In the genomic region with DNA sequence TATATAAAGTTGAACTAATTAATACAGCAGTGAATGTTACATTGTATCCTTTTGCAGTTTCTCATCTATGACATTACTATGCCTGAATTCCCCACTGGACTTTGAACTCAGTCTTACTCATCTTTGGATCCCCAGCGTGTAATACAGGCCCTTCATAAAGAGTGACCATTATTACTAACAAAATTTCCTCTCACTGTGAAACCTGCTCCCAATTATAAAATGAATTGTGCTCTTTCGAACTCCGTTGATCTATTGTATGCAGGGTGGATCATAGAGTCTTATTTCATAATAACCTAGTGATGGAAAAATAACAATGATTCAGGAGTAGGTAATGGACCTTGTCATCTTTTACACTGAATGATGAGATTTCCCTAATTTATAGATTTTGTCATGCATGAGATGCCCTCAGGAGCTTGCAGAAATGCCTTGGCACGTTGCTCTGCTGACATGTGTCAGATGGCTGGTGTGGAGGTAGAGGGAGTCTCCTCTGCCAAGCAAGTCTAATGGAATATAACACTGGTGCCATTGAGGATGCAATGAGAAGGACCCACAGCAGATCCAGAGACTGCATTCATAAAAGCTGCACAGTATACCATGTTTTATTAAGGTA, we compare ENCODE assay signal across 2 cellular contexts.
TF ChIP-seq lines count a peak whose summit lies in the region.

No MANE protein-coding gene starts in this region.

TF ChIP-seq in HCT116, 20 proteins besides CTCF, POLR2A, EP300 and RAD21:
- 0 out of 2 replicates have a peak, but pooled peaks have one; percentile 17 for TF ChIP-seq JUND (IDR thresholded peaks at IDR 0.05)
- no peak for TF ChIP-seq ZFX (IDR thresholded peaks at IDR 0.05)
- TF ChIP-seq FOSL1 (IDR thresholded peaks at IDR 0.05; ENCODE audit: low read depth): peak; percentile 26; the same call in 1 of the 2 replicates
- TF ChIP-seq CEBPB (IDR thresholded peaks at IDR 0.05; ENCODE audit: low read depth): peak; percentile 33; the same call in 1 of the 2 replicates

TF ChIP-seq in GM23338, 12 proteins besides CTCF, POLR2A, EP300 and RAD21:
- TF ChIP-seq ZNF462 (CRISPR knock-in tag; IDR thresholded peaks at IDR 0.05) (no peak), ZNF331 (CRISPR knock-in tag; IDR thresholded peaks at IDR 0.05; ENCODE audit: low read depth) (no peak), EZH2 (IDR thresholded peaks at IDR 0.05; ENCODE audit: low read depth, unreplicated experiment) (no peak)
